Comparison of ENCODE assay signal across 8 cellular contexts in genomic region chr22:39501644-39502108, GRCh38. TPM values are rescaled to one million over a fixed set of nuclear protein-coding genes. Genes with fewer than 3 reads are reported as not detected.
A peak's percentile ranks its signal among the peaks of the same experiment; 100 is the strongest.
DNase-seq lines count a peak whose midpoint lies in the region; ATAC-seq and TF ChIP-seq lines count a peak whose summit lies in the region.

No MANE protein-coding gene starts in this region.

- H3K27ac Mint-ChIP-seq in natural killer cell treated with Interleukin-12 subunit alpha and Interleukin-12 subunit beta and Interleukin-15 and Interleukin-18, amount 100 ng/mL, for 72 hours = peak overlapping the region; percentile 87 to 90

- H3K4me2 ChIP-seq in KMS-11 = peak overlapping the region; percentile 97

- no peaks in the 10 kb centered on the region for H3K27me3 Mint-ChIP-seq in natural killer cell treated with Interleukin-12 subunit alpha and Interleukin-12 subunit beta and Interleukin-15 and Interleukin-18, amount 100 ng/mL, for 72 hours

- H3K27me3 ChIP-seq in KMS-11 (ENCODE audit: insufficient read depth, low read depth) = no peaks in the 10 kb centered on the region

- peaks cover 23 to 39% of the 10 kb centered on the region in 2 donors for H3K4me1 Mint-ChIP-seq in natural killer cell treated with Interleukin-12 subunit alpha and Interleukin-12 subunit beta and Interleukin-15 and Interleukin-18, amount 100 ng/mL, for 72 hours (ENCODE audit: low read depth in 2 of 2)

- H3K36me3 Mint-ChIP-seq in natural killer cell treated with Interleukin-12 subunit alpha and Interleukin-12 subunit beta and Interleukin-15 and Interleukin-18, amount 100 ng/mL, for 72 hours = peaks cover 20% of the 10 kb centered on the region

- TF ChIP-seq CTCF in C4-2B (conservative IDR thresholded peaks at IDR 0.05) (no peak), KMS-11 (conservative IDR thresholded peaks at IDR 0.05; ENCODE audit: low read depth, low read length) (no peak), choroid plexus epithelial cell (conservative IDR thresholded peaks at IDR 0.05; ENCODE audit: low read depth, low read length) (no peak)

- DNase-seq in choroid plexus epithelial cell (ENCODE audit: low read depth) = no peak
- DNase-seq in natural killer cell treated with Interleukin-12 subunit alpha and Interleukin-12 subunit beta and Interleukin-15 and Interleukin-18, amount 100 ng/mL, for 72 hours (ENCODE audit: low spot score) = no peak
- no peak for DNase-seq in anterior cingulate cortex (lab: John Stamatoyannopoulos, UW)
- no peak for DNase-seq in GF-D8 (lab: John Stamatoyannopoulos, UW)
- no peak for DNase-seq in NCI-H2107 treated with DMSO at 0.1 percent for 48 hours (lab: John Stamatoyannopoulos, UW; ENCODE audit: unreplicated experiment)

- peaks cover 11% of the 10 kb centered on the region; the same call in 1 of the 2 replicates for H3K36me3 ChIP-seq in KMS-11 (ENCODE audit: insufficient read depth)

- H2AFZ ChIP-seq in KMS-11 (ENCODE audit: low read depth) = peak overlapping the region; percentile 69

- H3K79me2 ChIP-seq in KMS-11 (ENCODE audit: insufficient read depth, low read depth) = peaks cover 44% of the 10 kb centered on the region

- ATAC-seq in natural killer cell treated with Interleukin-12 subunit alpha and Interleukin-12 subunit beta and Interleukin-15 and Interleukin-18, amount 100 ng/mL, for 72 hours = no peak
- ATAC-seq in GM19324 (IDR thresholded peaks at IDR 0.05; ENCODE audit: low FRiP score, unreplicated experiment) = no peak

- peak overlapping the region; percentile 95 for H3K27ac ChIP-seq in C4-2B
- H3K27ac ChIP-seq in KMS-11 = 0 out of 2 replicates have a peak overlapping the region, but pooled peaks have one; percentile 52

- H3K4me3 Mint-ChIP-seq in natural killer cell treated with Interleukin-12 subunit alpha and Interleukin-12 subunit beta and Interleukin-15 and Interleukin-18, amount 100 ng/mL, for 72 hours = peak overlapping the region; percentile 97

- peak overlapping the region; percentile 77; the same call in 1 of the 2 replicates for H3K9ac ChIP-seq in KMS-11

- H3K4me1 ChIP-seq in KMS-11 (ENCODE audit: low read depth, poor library complexity, severe bottlenecking) = peaks cover 16% of the 10 kb centered on the region

- H3K4me3 ChIP-seq in KMS-11 (IDR thresholded peaks at IDR 0.05; ENCODE audit: insufficient read depth, low read depth, low read length) = no peak overlapping the region
- peak overlapping the region; percentile 92 for H3K4me3 ChIP-seq in choroid plexus epithelial cell (ENCODE audit: low read depth, low read length)

- H3K9me3 Mint-ChIP-seq in natural killer cell treated with Interleukin-12 subunit alpha and Interleukin-12 subunit beta and Interleukin-15 and Interleukin-18, amount 100 ng/mL, for 72 hours = no peaks in the 10 kb centered on the region

- no peaks in the 10 kb centered on the region for H4K20me1 ChIP-seq in KMS-11 (ENCODE audit: insufficient read depth)

RNA-seq across cellular contexts. Expression of gene MIEF1, which starts 0.4 kb away (rescaled TPM):
- 10 to 100 TPM; 49.6 to 71.2 TPM for total RNA-seq in natural killer cell treated with Interleukin-12 subunit alpha and Interleukin-12 subunit beta and Interleukin-15 and Interleukin-18, amount 100 ng/mL, for 72 hours

RNA-seq across cellular contexts. Expression of gene ATF4, which starts 18.7 kb away (rescaled TPM):
- total RNA-seq in natural killer cell treated with Interleukin-12 subunit alpha and Interleukin-12 subunit beta and Interleukin-15 and Interleukin-18, amount 100 ng/mL, for 72 hours = 100 to 1,000 TPM; 463 to 472 TPM

RNA-seq across cellular contexts. Expression of gene RPS19BP1, which starts 30.9 kb away (rescaled TPM):
- 100 to 1,000 TPM in 1 of 2 donors, 10 to 100 TPM in 1; 84.1 to 122 TPM for total RNA-seq in natural killer cell treated with Interleukin-12 subunit alpha and Interleukin-12 subunit beta and Interleukin-15 and Interleukin-18, amount 100 ng/mL, for 72 hours

RNA-seq across cellular contexts. Expression of gene MGAT3, which starts 44.9 kb away (rescaled TPM):
- total RNA-seq in natural killer cell treated with Interleukin-12 subunit alpha and Interleukin-12 subunit beta and Interleukin-15 and Interleukin-18, amount 100 ng/mL, for 72 hours = 1 to 10 TPM in 1 of 2 donors, under 1 TPM in 1; 0.38 to 2.6 TPM
